ENCODE assay signal across 17 cellular contexts in genomic region chr3:156304406-156304805, GRCh38.
DNase-seq lines count a peak whose midpoint lies in the region; ATAC-seq and TF ChIP-seq lines count a peak whose summit lies in the region.
"Had no signal": no experiment of that assay in that cellular context is flagged by ENCODE, and none has a peak within 500 bp of the region (broad histone marks: within the 10 kb centered on the region; RNA-seq: fewer than 3 reads in every experiment).

No MANE protein-coding gene starts in this region.

- no peak for ATAC-seq in HG03432 (IDR thresholded peaks at IDR 0.05; ENCODE audit: unreplicated experiment)
- ATAC-seq: Panc1, T-cell had no signal

- DNase-seq in GM04504 (ENCODE audit: low read depth) (peak; percentile 24), amniotic epithelial cell (ENCODE audit: low read depth) (peak; percentile 6), fibroblast of mammary gland (ENCODE audit: low read depth) (peak; percentile 65), stromal cell of bone marrow (ENCODE audit: low read depth) (peak; percentile 19), CD1c-positive myeloid dendritic cell (ENCODE audit: extremely low spot score) (no peak), COR-L47 (lab: John Stamatoyannopoulos, UW) (no peak)
- DNase-seq: activated gamma-delta T cell treated with Interleukin-2 at 50 U/mL for 16 hours; CD8-positive, alpha-beta memory T cell; central memory CD4-positive, alpha-beta T cell; GF-D8; heart right ventricle; NCI-H187 treated with DMSO at 0.1 percent for 48 hours; NCI-H524 treated with DMSO at 0.1 percent for 48 hours; ovary; T-cell had no signal

- H3K4me3 ChIP-seq in fibroblast of mammary gland (ENCODE audit: control insufficient read depth, low read depth, low read length) = no peak overlapping the region
- H3K4me3 ChIP-seq: heart right ventricle, ovary had no signal

- no peak for TF ChIP-seq CTCF in fibroblast of mammary gland (conservative IDR thresholded peaks at IDR 0.05; ENCODE audit: control insufficient read depth, insufficient read depth, low read depth, low read length)

Comparison
In these comparisons a context has a peak if more than half of its experiments do, and no peak if none do; other contexts are left out.
1. DNase-seq: peak in GM04504 (single experiment), amniotic epithelial cell (single experiment), fibroblast of mammary gland (single experiment) and stromal cell of bone marrow (single experiment); none in CD1c-positive myeloid dendritic cell (single experiment) and COR-L47 (single experiment).